Comparison of ENCODE assay signal across 13 cellular contexts in the genomic region with DNA sequence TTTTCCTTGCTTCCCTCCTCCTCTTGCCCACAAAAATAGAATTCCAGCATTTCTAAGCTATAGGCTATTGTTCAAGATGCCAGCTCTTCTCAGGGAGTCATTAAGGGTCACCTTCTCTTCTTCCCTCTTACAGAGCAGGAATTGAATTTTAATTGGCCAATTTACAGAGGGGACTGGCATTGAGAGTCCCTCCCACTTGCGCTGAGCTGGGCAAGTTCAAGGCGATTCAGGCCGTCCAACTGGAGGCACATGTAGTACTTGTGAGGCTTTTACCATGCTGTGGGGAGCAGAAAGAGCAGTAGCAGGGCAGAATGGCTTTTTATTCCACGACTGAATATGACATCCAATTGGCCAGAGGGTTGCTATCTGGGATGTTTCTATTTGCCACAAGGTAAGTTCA.
"Had no signal": no experiment of that assay in that cellular context is flagged by ENCODE, and none has a peak within 500 bp of the region (broad histone marks: within the 10 kb centered on the region; RNA-seq: fewer than 3 reads in every experiment).

No MANE protein-coding gene starts in this region.

- H3K9me3 ChIP-seq: right atrium auricular region had no signal

- H3K4me3 ChIP-seq: right atrium auricular region had no signal

- H2AFZ ChIP-seq: parathyroid adenoma had no signal

- H3K27ac Mint-ChIP-seq: activated CD4-positive, alpha-beta memory T cell treated with anti-CD3 and anti-CD28 coated beads for 36 hours; activated naive CD8-positive, alpha-beta T cell treated with anti-CD3 and anti-CD28 coated beads, Interleukin-2, amount 10 ng/mL, durations not matched to agents 7 days and 5 days; stimulated activated memory B cell treated with anti-CD40 and anti-IgM and Interleukin-4, amounts not matched to agents 10 μg/mL and 1 μg/mL and 100 μg/mL, for 72 hours; T-helper 2 cell treated with Interferon-gamma antibody and Interleukin-4, amounts not matched to agents 5 μg/mL and 100 μg/mL, for 36 hours had no signal

- H3K4me3 Mint-ChIP-seq: activated CD4-positive, alpha-beta memory T cell treated with anti-CD3 and anti-CD28 coated beads for 36 hours; activated naive CD8-positive, alpha-beta T cell treated with anti-CD3 and anti-CD28 coated beads, Interleukin-2, amount 10 ng/mL, durations not matched to agents 7 days and 5 days; stimulated activated memory B cell treated with anti-CD40 and anti-IgM and Interleukin-4, amounts not matched to agents 10 μg/mL and 1 μg/mL and 100 μg/mL, for 72 hours; T-helper 2 cell treated with Interferon-gamma antibody and Interleukin-4, amounts not matched to agents 5 μg/mL and 100 μg/mL, for 36 hours had no signal

- H3K27me3 ChIP-seq: foreskin keratinocyte, right atrium auricular region had no signal

- DNase-seq: activated CD4-positive, alpha-beta memory T cell treated with anti-CD3 and anti-CD28 coated beads for 36 hours; activated gamma-delta T cell; activated naive CD8-positive, alpha-beta T cell treated with anti-CD3 and anti-CD28 coated beads, Interleukin-2, amount 10 ng/mL, durations not matched to agents 7 days and 5 days; activated T-cell treated with anti-CD3 and anti-CD28 coated beads, Interleukin-2, amount 50 U/mL, for 48 hours; foreskin keratinocyte; left ventricle myocardium superior; mesenchymal stem cell; stimulated activated CD4-positive, alpha-beta T cell treated with anti-CD3 and anti-CD28 coated beads, Interleukin-1b, Interleukin-23, amount 100 ng/mL, for 48 hours; SW 1271 had no signal

- H3K9ac ChIP-seq: parathyroid adenoma had no signal

- H3K27ac ChIP-seq: foreskin keratinocyte, parathyroid adenoma had no signal

- H3K36me3 Mint-ChIP-seq: activated CD4-positive, alpha-beta memory T cell treated with anti-CD3 and anti-CD28 coated beads for 36 hours; activated naive CD8-positive, alpha-beta T cell treated with anti-CD3 and anti-CD28 coated beads, Interleukin-2, amount 10 ng/mL, durations not matched to agents 7 days and 5 days; stimulated activated memory B cell treated with anti-CD40 and anti-IgM and Interleukin-4, amounts not matched to agents 10 μg/mL and 1 μg/mL and 100 μg/mL, for 72 hours had no signal

- ATAC-seq: foreskin keratinocyte; stimulated activated memory B cell treated with anti-CD40 and anti-IgM and Interleukin-4, amounts not matched to agents 10 μg/mL and 1 μg/mL and 100 μg/mL, for 72 hours had no signal

- H3K79me2 ChIP-seq: parathyroid adenoma had no signal

- H3K9me3 Mint-ChIP-seq: activated CD4-positive, alpha-beta memory T cell treated with anti-CD3 and anti-CD28 coated beads for 36 hours; activated naive CD8-positive, alpha-beta T cell treated with anti-CD3 and anti-CD28 coated beads, Interleukin-2, amount 10 ng/mL, durations not matched to agents 7 days and 5 days; stimulated activated memory B cell treated with anti-CD40 and anti-IgM and Interleukin-4, amounts not matched to agents 10 μg/mL and 1 μg/mL and 100 μg/mL, for 72 hours; T-helper 2 cell treated with Interferon-gamma antibody and Interleukin-4, amounts not matched to agents 5 μg/mL and 100 μg/mL, for 36 hours had no signal

- H3K27me3 Mint-ChIP-seq: stimulated activated memory B cell treated with anti-CD40 and anti-IgM and Interleukin-4, amounts not matched to agents 10 μg/mL and 1 μg/mL and 100 μg/mL, for 72 hours had no signal
